18 cellular contexts compared by ENCODE assay signal in genomic region chr2:188599140-188599539, GRCh38.
A peak's percentile ranks its signal among the peaks of the same experiment; 100 is the strongest.
DNase-seq lines count a peak whose midpoint lies in the region; ATAC-seq, FAIRE-seq and TF ChIP-seq lines count a peak whose summit lies in the region.
"Had no signal": no experiment of that assay in that cellular context is flagged by ENCODE, and none has a peak within 500 bp of the region (broad histone marks: within the 10 kb centered on the region; RNA-seq: fewer than 3 reads in every experiment).

No MANE protein-coding gene starts in this region.

- TF ChIP-seq CTCF in A549 (IDR thresholded peaks at IDR 0.05) (no peak), IMR-90 (conservative IDR thresholded peaks at IDR 0.05; ENCODE audit: low read depth, low read length) (no peak), endothelial cell of umbilical vein (IDR thresholded peaks at IDR 0.05; ENCODE audit: extremely low read depth in 1 of 2, insufficient read depth in 1 of 2, low read depth in 1 of 2, low read length in 2 of 2) (no peak), foreskin fibroblast (IDR thresholded peaks at IDR 0.05; ENCODE audit: low read depth, low read length) (no peak)

- no peaks in the 10 kb centered on the region for H3K79me2 ChIP-seq in endothelial cell of umbilical vein (ENCODE audit: control insufficient read depth, insufficient read depth, low read length)

- BruUV-seq in IMR-90 (replicated peaks; lab: Mats Ljungman, UMichigan) (no TSS peak), endothelial cell of umbilical vein (replicated peaks; lab: Mats Ljungman, UMichigan) (no TSS peak)

- H3K4me3 ChIP-seq in A549 (no peak overlapping the region), IMR-90 (ENCODE audit: insufficient read depth, low read depth, low read length) (no peak overlapping the region), endothelial cell of umbilical vein (replicated peaks in 1 of 3; ENCODE audit: insufficient read depth in 1 of 3, low read depth in 1 of 3, low read length in 3 of 3) (no peak overlapping the region), foreskin fibroblast (ENCODE audit: low read depth in 1 of 2, low read length in 2 of 2) (no peak overlapping the region)
- H3K4me3 ChIP-seq: lung had no signal

- H2BK20ac ChIP-seq in IMR-90 (ENCODE audit: low read depth, low read length) = no peak overlapping the region

- TF ChIP-seq RAD21 in A549 (conservative IDR thresholded peaks at IDR 0.05 in 1 of 2, IDR thresholded peaks at IDR 0.05 in 1 of 2) (no peak), IMR-90 (IDR thresholded peaks at IDR 0.05; ENCODE audit: low read length) (no peak)

- 0 out of 2 replicates have a peak overlapping the region, but pooled peaks have one; percentile 29 for H2BK120ac ChIP-seq in IMR-90 (ENCODE audit: low read depth, low read length)

- TF ChIP-seq POLR2A in A549 (IDR thresholded peaks at IDR 0.05; ENCODE audit: low read length) = no peak
- no peak for TF ChIP-seq POLR2A in IMR-90 (IDR thresholded peaks at IDR 0.05; ENCODE audit: low read depth, low read length)
- no peak for TF ChIP-seq POLR2A in endothelial cell of umbilical vein (IDR thresholded peaks at IDR 0.05; ENCODE audit: low read depth, low read length)

- no peak for TF ChIP-seq EP300 in A549 (IDR thresholded peaks at IDR 0.05)

- intact Hi-C loops in IMR-90 (cut with micrococcal nuclease) = loop anchor here (5.0 kb wide), 1 partner anchor 67 kb away; no protein-coding TSS in a partner anchor
- intact Hi-C loops in endothelial cell of umbilical vein (cut with micrococcal nuclease) = no loop called here
- intact Hi-C loops in sciatic nerve (cut with DNase I) = no loop called here

- no peak overlapping the region for H4K91ac ChIP-seq in IMR-90 (ENCODE audit: insufficient read depth, low read depth, low read length)

- H3K23ac ChIP-seq in IMR-90 (ENCODE audit: low read depth, low read length) = no peak overlapping the region

- H3K9ac ChIP-seq in IMR-90 (ENCODE audit: low read depth, low read length) (no peak overlapping the region), endothelial cell of umbilical vein (replicated peaks; ENCODE audit: extremely low read depth, insufficient read depth, low read length) (no peak overlapping the region)
- H3K9ac ChIP-seq: SK-N-SH had no signal

- no peaks in the 10 kb centered on the region for H3K27me3 ChIP-seq in IMR-90 (ENCODE audit: control insufficient read depth, insufficient read depth, low read length)
- H3K27me3 ChIP-seq in endothelial cell of umbilical vein (ENCODE audit: control insufficient read depth in 2 of 2, insufficient read depth in 2 of 2, low read length in 2 of 2) = no peaks in the 10 kb centered on the region

- in situ Hi-C loops in IMR-90 (cut with MboI; ENCODE audit: low sequenced_read_pairs) = no loop called here

- dilution Hi-C loops in IMR-90 (cut with HindIII; ENCODE audit: low sequenced_read_pairs, unreplicated experiment) (no loop called here), endothelial cell of umbilical vein (cut with MboI; ENCODE audit: extremely low pct_ligation_motif_present, low sequenced_read_pairs) (no loop called here)

- peak overlapping the region; percentile 62 for H3K4me2 ChIP-seq in A549
- H3K4me2 ChIP-seq in IMR-90 (ENCODE audit: low read depth, low read length) = no peak overlapping the region; the same call in 1 of the 2 replicates
- H3K4me2 ChIP-seq in endothelial cell of umbilical vein (ENCODE audit: insufficient read depth, low read length) = no peak overlapping the region
- H3K4me2 ChIP-seq: SK-N-SH had no signal

- no peak overlapping the region for H2AK9ac ChIP-seq in IMR-90 (replicated peaks; ENCODE audit: low read depth, low read length, poor library complexity)

- H2BK15ac ChIP-seq in IMR-90 (ENCODE audit: low read depth, low read length) = no peak overlapping the region

- no peak for FAIRE-seq in A549 (lab: Jason Lieb, UNC)
- FAIRE-seq in endothelial cell of umbilical vein (lab: Jason Lieb, UNC) = no peak

- POLR2A ChIA-PET in A549 (lab: Yijun Ruan, JAX) (no interaction called here), IMR-90 (lab: Charles Lee; ENCODE audit: unreplicated experiment) (no interaction called here), endothelial cell of umbilical vein (lab: Charles Lee) (no interaction called here)

- H3K4me1 ChIP-seq in A549 = peaks cover 40% of the 10 kb centered on the region
- H3K4me1 ChIP-seq in IMR-90 (ENCODE audit: control insufficient read depth, insufficient read depth, low read length) = peaks cover 2% of the 10 kb centered on the region; the same call in 1 of the 2 replicates
- no peaks in the 10 kb centered on the region for H3K4me1 ChIP-seq in endothelial cell of umbilical vein (ENCODE audit: control insufficient read depth, extremely low read depth, insufficient read depth, low read length)

- H3K14ac ChIP-seq in IMR-90 (replicated peaks; ENCODE audit: low read depth, low read length) = no peak overlapping the region

- H3K9me3 ChIP-seq in A549 (no peaks in the 10 kb centered on the region), IMR-90 (ENCODE audit: control insufficient read depth, insufficient read depth, low read length) (no peaks in the 10 kb centered on the region), endothelial cell of umbilical vein (replicated peaks; ENCODE audit: control insufficient read depth, insufficient read depth, low read length) (no peaks in the 10 kb centered on the region)
- H3K9me3 ChIP-seq: SK-N-SH had no signal

- H4K20me1 ChIP-seq in IMR-90 (ENCODE audit: insufficient read depth, low read length) (no peaks in the 10 kb centered on the region), endothelial cell of umbilical vein (replicated peaks; ENCODE audit: control insufficient read depth, extremely low read depth, insufficient read depth, low read length) (no peaks in the 10 kb centered on the region)

- ATAC-seq in A549 (peak in 1 of 2 experiments; percentile 74; a peak in 3 of 6 replicates), IMR-90 (ENCODE audit: low read depth) (no peak), sciatic nerve (peak; percentile 36), GM19035 (IDR thresholded peaks at IDR 0.05; ENCODE audit: unreplicated experiment) (no peak), GM18867 (IDR thresholded peaks at IDR 0.05; ENCODE audit: unreplicated experiment) (no peak)

- H2AK5ac ChIP-seq in IMR-90 (ENCODE audit: low read depth, low read length) = no peak overlapping the region

- no peaks in the 10 kb centered on the region for H3K79me1 ChIP-seq in IMR-90 (ENCODE audit: low read depth in 1 of 2, low read length in 2 of 2)

- H3K27ac ChIP-seq in A549 (peak overlapping the region; percentile 65 to 67; a peak in 5 of 6 replicates), IMR-90 (ENCODE audit: insufficient read depth, low read length) (no peak overlapping the region), endothelial cell of umbilical vein (ENCODE audit: insufficient read depth, low read depth, low read length) (no peak overlapping the region)

- H2AFZ ChIP-seq in IMR-90 (replicated peaks; ENCODE audit: low read length, poor library complexity) (no peak overlapping the region), endothelial cell of umbilical vein (ENCODE audit: low read depth, low read length) (no peak overlapping the region)

- no peaks in the 10 kb centered on the region for H3K36me3 ChIP-seq in IMR-90 (ENCODE audit: control insufficient read depth, insufficient read depth, low read length)
- H3K36me3 ChIP-seq in endothelial cell of umbilical vein (ENCODE audit: control insufficient read depth in 2 of 2, extremely low read depth in 1 of 2, insufficient read depth in 2 of 2, low read length in 2 of 2) = peaks cover 0 to 2% of the 10 kb centered on the region in 2 experiments

- H3K56ac ChIP-seq in IMR-90 (ENCODE audit: extremely low read depth, insufficient read depth, low read length) = no peak overlapping the region

- H4K8ac ChIP-seq in IMR-90 (ENCODE audit: low read depth in 2 of 2, low read length in 2 of 2) = no peak overlapping the region

- WGBS in A549 (ENCODE audit: missing lambda C conversion rate) = 22% methylated on average over 2 of the region's 2 CpGs
- WGBS in IMR-90 (ENCODE audit: extremely low coverage in 2 of 2, insufficient read length in 1 of 2), 2 experiments = no CpG with 5 or more reads among the region's 2 CpGs

- no peak overlapping the region for H2BK5ac ChIP-seq in IMR-90 (ENCODE audit: low read depth, low read length, poor library complexity, severe bottlenecking)

- no peak overlapping the region for H4K5ac ChIP-seq in IMR-90 (ENCODE audit: low read depth, low read length)

- no peak overlapping the region; the same call in 1 of the 2 replicates for H3K18ac ChIP-seq in IMR-90 (ENCODE audit: low read depth, low read length)

- H3K4ac ChIP-seq in IMR-90 (ENCODE audit: low read depth, low read length) = no peak overlapping the region

- peaks cover 2% of the 10 kb centered on the region; the same call in 1 of the 2 replicates for H3K9me1 ChIP-seq in IMR-90 (ENCODE audit: insufficient read depth, low read length)
- H3K9me1 ChIP-seq in endothelial cell of umbilical vein (replicated peaks; ENCODE audit: control insufficient read depth, extremely low read depth, insufficient read depth, low read length) = no peaks in the 10 kb centered on the region

- CTCF ChIA-PET in A549 (lab: Yijun Ruan, JAX) (interaction anchor here (0.7 kb wide), 1 partner anchor 379 kb away, joined by 3 read pairs; no protein-coding TSS in a partner anchor), IMR-90 (lab: Yijun Ruan, JAX) (interaction anchor here (0.7 to 1.8 kb wide), 2 partner anchors 12 to 379 kb away, joined by 3 to 6 read pairs; no protein-coding TSS in a partner anchor), endothelial cell of umbilical vein (lab: Charles Lee) (interaction anchor here (1.4 to 3.9 kb wide), 4 partner anchors 9 to 940 kb away, joined by 3 to 11 read pairs (median 4); no protein-coding TSS in a partner anchor)

- DNase-seq in A549 (ENCODE audit: low read depth in 1 of 2, low spot score in 1 of 2) = peak in 1 of 2 experiments; percentile 27
- peak; percentile 8 for DNase-seq in IMR-90
- peak; percentile 68 for DNase-seq in endothelial cell of umbilical vein (ENCODE audit: low read depth, low spot score)
- DNase-seq in sciatic nerve (ENCODE audit: low spot score) = no peak
- no peak for DNase-seq in foreskin fibroblast
- no peak for DNase-seq in islet precursor cell
- DNase-seq: activated CD4-positive, alpha-beta T cell treated with anti-CD3 and anti-CD28 coated beads, Interleukin-2, amount 50 U/mL, for 4 hours; activated effector memory CD4-positive, alpha-beta T cell treated with Interleukin-2 at 50 U/mL for 16 hours; C1 segment of cervical spinal cord; GF-D8; Karpas-422; NCI-H1048; NCI-H187 treated with DMSO at 0.1 percent for 48 hours; SK-N-SH; stimulated activated naive CD4-positive, alpha-beta T cell had no signal

TF ChIP-seq in endothelial cell of umbilical vein, 7 proteins besides CTCF, POLR2A, EP300 and RAD21 (continues in another document):
- TF ChIP-seq, protein P1, sequence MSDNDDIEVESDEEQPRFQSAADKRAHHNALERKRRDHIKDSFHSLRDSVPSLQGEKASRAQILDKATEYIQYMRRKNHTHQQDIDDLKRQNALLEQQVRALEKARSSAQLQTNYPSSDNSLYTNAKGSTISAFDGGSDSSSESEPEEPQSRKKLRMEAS (IDR thresholded peaks at IDR 0.05; ENCODE audit: insufficient read depth, insufficient read length) = no peak
- TF ChIP-seq MYC (IDR thresholded peaks at IDR 0.05; ENCODE audit: low read depth, low read length) (no peak), GATA2 (IDR thresholded peaks at IDR 0.05; ENCODE audit: insufficient read depth, insufficient read length, low read depth, low read length) (no peak), FOS (IDR thresholded peaks at IDR 0.05; ENCODE audit: borderline replicate concordance, insufficient read depth, low read length) (no peak)

Comparison
In these comparisons a context has a peak if more than half of its experiments do, and no peak if none do; other contexts are left out.
1. DNase-seq: peak in IMR-90 (single experiment) and endothelial cell of umbilical vein (single experiment); none in sciatic nerve (single experiment), foreskin fibroblast (0 of 2) and islet precursor cell (single experiment).
2. H3K27ac ChIP-seq: peak in A549 (2 of 2); none in IMR-90 (single experiment) and endothelial cell of umbilical vein (single experiment).